Comparison of ENCODE assay signal across 11 cellular contexts in genomic region chr11:88104408-88104807, GRCh38.
DNase-seq lines count a peak whose midpoint lies in the region; ATAC-seq and TF ChIP-seq lines count a peak whose summit lies in the region.
"Had no signal": no experiment of that assay in that cellular context is flagged by ENCODE, and none has a peak within 500 bp of the region (broad histone marks: within the 10 kb centered on the region; RNA-seq: fewer than 3 reads in every experiment).

No MANE protein-coding gene starts in this region.

- H3K27me3 ChIP-seq in Karpas-422 (ENCODE audit: low read length) = 0 out of 2 replicates have a peak, but pooled peaks cover 4% of the 10 kb centered on the region
- no peaks in the 10 kb centered on the region for H3K27me3 ChIP-seq in uterus
- no peaks in the 10 kb centered on the region for H3K27me3 ChIP-seq in gastroesophageal sphincter
- H3K27me3 ChIP-seq: gastrocnemius medialis, vagina had no signal

- no peak overlapping the region for H3K9ac ChIP-seq in Karpas-422 (ENCODE audit: low read length)

- H3K4me3 ChIP-seq in retinal pigment epithelial cell (ENCODE audit: low read length) = no peak overlapping the region
- H3K4me3 ChIP-seq in Karpas-422 (ENCODE audit: low read length) = no peak overlapping the region
- no peak overlapping the region for H3K4me3 ChIP-seq in uterus
- no peak overlapping the region for H3K4me3 ChIP-seq in gastroesophageal sphincter
- H3K4me3 ChIP-seq: gastrocnemius medialis, vagina had no signal

- peaks cover 19% of the 10 kb centered on the region for H3K4me1 ChIP-seq in Karpas-422 (ENCODE audit: low read length)
- H3K4me1 ChIP-seq in uterus = no peaks in the 10 kb centered on the region
- no peaks in the 10 kb centered on the region for H3K4me1 ChIP-seq in gastroesophageal sphincter
- H3K4me1 ChIP-seq: gastrocnemius medialis had no signal

- H3K9me2 ChIP-seq in Karpas-422 (replicated peaks; ENCODE audit: insufficient read depth, low read length) = no peaks in the 10 kb centered on the region

- H3K27ac ChIP-seq in Karpas-422 (ENCODE audit: low read length) (no peak overlapping the region), uterus (no peak overlapping the region), gastroesophageal sphincter (no peak overlapping the region)
- H3K27ac ChIP-seq: gastrocnemius medialis, vagina had no signal

- TF ChIP-seq POLR2A in uterus (IDR thresholded peaks at IDR 0.05) = no peak
- TF ChIP-seq POLR2A in gastroesophageal sphincter (IDR thresholded peaks at IDR 0.05) = no peak

- ATAC-seq in GM18909 (IDR thresholded peaks at IDR 0.05; ENCODE audit: poor library complexity, unreplicated experiment) (peak; percentile 70), HG03460 (IDR thresholded peaks at IDR 0.05; ENCODE audit: unreplicated experiment) (peak; percentile 47), gastroesophageal sphincter (no peak)
- ATAC-seq: gastrocnemius medialis had no signal

- H3K9me3 ChIP-seq in Karpas-422 (ENCODE audit: low read length) = no peaks in the 10 kb centered on the region
- no peaks in the 10 kb centered on the region for H3K9me3 ChIP-seq in uterus
- H3K9me3 ChIP-seq in gastroesophageal sphincter = no peaks in the 10 kb centered on the region
- H3K9me3 ChIP-seq: gastrocnemius medialis, vagina had no signal

- H3K4me2 ChIP-seq in Karpas-422 (ENCODE audit: low read depth, low read length, poor library complexity, severe bottlenecking) = no peak overlapping the region

- intact Hi-C loops in uterus (cut with DNase I; ENCODE audit: low total_unique reads) = no loop called here

- no peaks in the 10 kb centered on the region for H4K20me1 ChIP-seq in Karpas-422 (ENCODE audit: insufficient read depth, low read depth, low read length)

- no peak for TF ChIP-seq EP300 in gastroesophageal sphincter (IDR thresholded peaks at IDR 0.05)

- no peaks in the 10 kb centered on the region for H3K36me3 ChIP-seq in Karpas-422 (ENCODE audit: insufficient read depth, low read length)
- no peaks in the 10 kb centered on the region for H3K36me3 ChIP-seq in uterus
- H3K36me3 ChIP-seq in gastroesophageal sphincter = no peaks in the 10 kb centered on the region
- H3K36me3 ChIP-seq: gastrocnemius medialis, vagina had no signal

- H2AFZ ChIP-seq in Karpas-422 (ENCODE audit: low read length) = no peak overlapping the region

- TF ChIP-seq CTCF in retinal pigment epithelial cell (conservative IDR thresholded peaks at IDR 0.05; ENCODE audit: low read depth, low read length) (no peak), uterus (IDR thresholded peaks at IDR 0.05) (no peak), gastroesophageal sphincter (IDR thresholded peaks at IDR 0.05) (no peak)

- DNase-seq in glomerular visceral epithelial cell (ENCODE audit: extremely low spot score) = peak; percentile 72
- peak; percentile 38 for DNase-seq in retinal pigment epithelial cell (ENCODE audit: low read depth)
- DNase-seq in Karpas-422 = no peak
- DNase-seq in uterus = no peak
- DNase-seq: activated T-cell treated with anti-CD3 and anti-CD28 coated beads, Interleukin-2, amount 50 U/mL, for 1 hour; C1 segment of cervical spinal cord; gastrocnemius medialis had no signal

- no peaks in the 10 kb centered on the region for H3K79me2 ChIP-seq in Karpas-422 (ENCODE audit: low read length)

Comparison
In these comparisons a context has a peak if more than half of its experiments do, and no peak if none do; other contexts are left out.
1. DNase-seq: peak in glomerular visceral epithelial cell (single experiment) and retinal pigment epithelial cell (single experiment); none in Karpas-422 (single experiment) and uterus (0 of 2).